Comparison of ENCODE assay signal across 9 cellular contexts in the genomic region with DNA sequence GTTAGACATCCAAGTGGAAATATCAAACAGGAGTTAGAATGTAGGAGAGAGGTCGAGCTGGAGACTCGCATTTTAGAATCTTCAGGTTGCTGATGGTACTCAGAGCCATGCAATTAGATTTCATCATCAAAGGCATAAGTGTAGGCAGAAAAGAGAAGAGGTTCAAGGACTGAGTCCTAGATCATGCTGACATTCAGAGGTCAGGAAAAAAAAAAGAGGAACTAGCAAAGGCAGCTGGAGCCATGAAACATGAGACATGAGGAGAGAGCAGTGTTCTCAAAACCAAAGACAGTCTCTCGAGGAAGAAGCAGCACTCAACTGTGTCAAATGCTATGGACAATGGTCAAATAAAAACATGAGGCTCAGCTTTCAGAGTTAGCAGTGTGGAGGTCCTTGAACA. TPM values are rescaled to one million over a fixed set of nuclear protein-coding genes. Genes with fewer than 3 reads are reported as not detected.
A peak's percentile ranks its signal among the peaks of the same experiment; 100 is the strongest.
DNase-seq lines count a peak whose midpoint lies in the region; ATAC-seq, FAIRE-seq and TF ChIP-seq lines count a peak whose summit lies in the region.
"Had no signal": no experiment of that assay in that cellular context is flagged by ENCODE, and none has a peak within 500 bp of the region (broad histone marks: within the 10 kb centered on the region; RNA-seq: fewer than 3 reads in every experiment).

No MANE protein-coding gene starts in this region.

- H3K23me2 ChIP-seq in H9 (ENCODE audit: insufficient read length, low read depth, low read length, poor library complexity, severe bottlenecking), result no peaks in the 10 kb centered on the region

- H3K9me1 ChIP-seq in K562 (ENCODE audit: control insufficient read depth, insufficient read depth, low read length), result no peaks in the 10 kb centered on the region

- H3K4me1 ChIP-seq in K562 (replicated peaks in 1 of 2; ENCODE audit: control insufficient read depth in 2 of 2, insufficient read depth in 2 of 2, low read length in 2 of 2) (peaks cover 0 to 12% of the 10 kb centered on the region in 2 experiments; a peak in 2 of 5 replicates), Peyer's patch (no peaks in the 10 kb centered on the region), H9 (ENCODE audit: insufficient read depth, low read length) (no peaks in the 10 kb centered on the region)

- no peak overlapping the region for H3K27ac Mint-ChIP-seq in H9

- POLR2A ChIA-PET in K562 (lab: Yijun Ruan, JAX), result interaction anchor here (1.1 kb wide), 1 partner anchor 13 kb away, joined by 3 read pairs; a partner anchor contains a TSS

- H3T11ph ChIP-seq in H9 (ENCODE audit: low read length), result no peak overlapping the region

- H2BK12ac ChIP-seq in H9 (ENCODE audit: insufficient read length, low read depth, low read length), result no peak overlapping the region

- TF ChIP-seq POLR2A in GM12891 (IDR thresholded peaks at IDR 0.05; ENCODE audit: low read depth, low read length) (no peak), K562 (conservative IDR thresholded peaks at IDR 0.05) (no peak), Peyer's patch (IDR thresholded peaks at IDR 0.05) (no peak)

- H4K5ac ChIP-seq in H9 (ENCODE audit: insufficient read length, low read depth, low read length), result no peak overlapping the region

- no peak overlapping the region for H3K4me2 ChIP-seq in K562 (ENCODE audit: insufficient read depth, low read length)
- H3K4me2 ChIP-seq in H9 (ENCODE audit: insufficient read depth, insufficient read length, low read length), result no peak overlapping the region

- 0% methylated on average over 3 of the region's 3 CpGs for WGBS in K562 (ENCODE audit: insufficient coverage, low coverage, missing lambda C conversion rate)
- no CpG with 5 or more reads among the region's 3 CpGs for WGBS in H9 (ENCODE audit: extremely low coverage, insufficient read length, low lambda C conversion rate)

- H2BK15ac ChIP-seq in H9 (ENCODE audit: low read depth, low read length), result no peak overlapping the region

- no peak overlapping the region for H3K23ac ChIP-seq in H9 (ENCODE audit: insufficient read length, low read depth, low read length)

- no peak for TF ChIP-seq EP300 in K562 (IDR thresholded peaks at IDR 0.05; ENCODE audit: low read length)

- H4K8ac ChIP-seq in H9 (replicated peaks; ENCODE audit: insufficient read length, low read depth, low read length), result no peak overlapping the region

- H2BK120ac ChIP-seq in H9 (ENCODE audit: low read depth, low read length, poor library complexity, severe bottlenecking), result no peak overlapping the region

- intact Hi-C loops in K562 (cut with micrococcal nuclease), result no loop called here

- peaks cover 2 to 7% of the 10 kb centered on the region in 2 experiments; a peak in 3 of 4 replicates for H3K4me1 Mint-ChIP-seq in H9

- H3K79me1 ChIP-seq in H9 (ENCODE audit: insufficient read depth, low read depth, low read length, poor library complexity, severe bottlenecking), result no peaks in the 10 kb centered on the region

- no peak for DNase-seq in GM12891 (ENCODE audit: insufficient read length, low spot score)
- DNase-seq in K562 (ENCODE audit: extremely low read depth in 1 of 4, low spot score in 3 of 4), result peak in 1 of 4 experiments; percentile 27
- DNase-seq in substantia nigra (lab: John Stamatoyannopoulos, UW), result no peak
- no peak for DNase-seq in Peyer's patch
- no peak for DNase-seq in H9
- DNase-seq: PC-3 had no signal

- H3K4me3 Mint-ChIP-seq in H9, result no peak overlapping the region

- no peak overlapping the region for H3K56ac ChIP-seq in H9 (ENCODE audit: insufficient read length, low read depth, low read length)

- no peak overlapping the region for H3K4ac ChIP-seq in H9 (ENCODE audit: low read depth, low read length)

- no peak for TF ChIP-seq CTCF in K562 (IDR thresholded peaks at IDR 0.05 in 2 of 3, conservative IDR thresholded peaks at IDR 0.05 in 1 of 3; ENCODE audit: insufficient read depth in 2 of 3, low read depth in 1 of 3, low read length in 3 of 3)
- no peak for TF ChIP-seq CTCF in Peyer's patch (IDR thresholded peaks at IDR 0.05)
- TF ChIP-seq CTCF in H9 (conservative IDR thresholded peaks at IDR 0.05), result no peak

- peaks cover 1% of the 10 kb centered on the region for H3K27me3 Mint-ChIP-seq in H9 (ENCODE audit: low read depth)

- H3K36me3 Mint-ChIP-seq in H9 (ENCODE audit: insufficient read depth in 1 of 3, low read depth in 3 of 3), result no peaks in the 10 kb centered on the region

- no peak for TF ChIP-seq RAD21 in K562 (CRISPR knock-in tag; conservative IDR thresholded peaks at IDR 0.05 in 1 of 2, IDR thresholded peaks at IDR 0.05 in 1 of 2)

- H3K9me3 ChIP-seq in K562 (replicated peaks; ENCODE audit: control insufficient read depth, insufficient read depth, low read depth, low read length) (no peaks in the 10 kb centered on the region), Peyer's patch (no peaks in the 10 kb centered on the region), H9 (ENCODE audit: control insufficient read depth, low read depth, low read length) (no peaks in the 10 kb centered on the region)

- FAIRE-seq in GM12891 (lab: Jason Lieb, UNC) (peak; percentile 74), K562 (lab: Jason Lieb, UNC) (no peak)

- H3K18ac ChIP-seq in H9 (ENCODE audit: insufficient read length, low read depth, low read length), result no peak overlapping the region

- no peak overlapping the region for H3K14ac ChIP-seq in H9 (ENCODE audit: insufficient read depth, low read length)

- H2AK5ac ChIP-seq in H9 (ENCODE audit: insufficient read length, low read length), result no peak overlapping the region

- in situ Hi-C loops in K562 (cut with MboI), result loop anchor here (10.0 kb wide), 1 partner anchor 120 kb away; no protein-coding TSS in a partner anchor

- CTCF ChIA-PET in K562 (lab: Yijun Ruan, JAX; ENCODE audit: low intra/inter-chr PET ratio), result no interaction called here

- H3K27ac ChIP-seq in K562 (ENCODE audit: extremely low read depth, low read depth, low read length) (no peak overlapping the region), substantia nigra (ENCODE audit: low read depth, low read length, poor library complexity, severe bottlenecking) (no peak overlapping the region), Peyer's patch (no peak overlapping the region), H9 (ENCODE audit: insufficient read length, low read depth, low read length) (no peak overlapping the region)

- BruUV-seq in K562 (replicated peaks; lab: Mats Ljungman, UMichigan), result no TSS peak

- H2BK20ac ChIP-seq in H9 (ENCODE audit: low read depth, low read length, poor library complexity, severe bottlenecking), result no peak overlapping the region

- H4K20me1 ChIP-seq in K562 (replicated peaks; ENCODE audit: control insufficient read depth, insufficient read depth, low read length), result no peaks in the 10 kb centered on the region
- no peaks in the 10 kb centered on the region for H4K20me1 ChIP-seq in H9 (ENCODE audit: control insufficient read depth, insufficient read depth, insufficient read length)

- H2AFZ ChIP-seq in K562 (ENCODE audit: low read depth, low read length) (peak overlapping the region; percentile 88), H9 (ENCODE audit: low read length) (no peak overlapping the region)

- H3K79me2 ChIP-seq in K562 (ENCODE audit: control insufficient read depth, insufficient read depth, low read length), result no peaks in the 10 kb centered on the region
- no peaks in the 10 kb centered on the region for H3K79me2 ChIP-seq in H9 (ENCODE audit: insufficient read depth, low read length)

- H3K4me3 ChIP-seq in K562 (no peak overlapping the region), Peyer's patch (no peak overlapping the region)

- H3K9ac ChIP-seq in K562 (ENCODE audit: insufficient read depth in 1 of 2, low read depth in 2 of 2, low read length in 2 of 2) (no peak overlapping the region), H9 (ENCODE audit: extremely low read depth, insufficient read length, low read length) (no peak overlapping the region)

- H4K91ac ChIP-seq in H9 (ENCODE audit: insufficient read length, low read depth, low read length), result no peak overlapping the region

- no peaks in the 10 kb centered on the region for H3K9me3 Mint-ChIP-seq in H9

- H3K27me3 ChIP-seq in K562 (ENCODE audit: control insufficient read depth in 2 of 2, insufficient read depth in 2 of 2, low read length in 2 of 2) (no peaks in the 10 kb centered on the region), Peyer's patch (no peaks in the 10 kb centered on the region), H9 (ENCODE audit: insufficient read depth, low read length) (no peaks in the 10 kb centered on the region)

- H3K36me3 ChIP-seq in K562 (ENCODE audit: control insufficient read depth, insufficient read depth, low read length) (no peaks in the 10 kb centered on the region), Peyer's patch (no peaks in the 10 kb centered on the region)

- no peak overlapping the region for H2BK5ac ChIP-seq in H9 (ENCODE audit: insufficient read length, low read length)

- peak; percentile 54 for ATAC-seq in GM21528 (IDR thresholded peaks at IDR 0.05; ENCODE audit: low FRiP score, unreplicated experiment)
- peak; percentile 52 for ATAC-seq in HG03520 (IDR thresholded peaks at IDR 0.05; ENCODE audit: unreplicated experiment)
- ATAC-seq in K562, result peak; percentile 68
- no peak for ATAC-seq in GM19328 (IDR thresholded peaks at IDR 0.05; ENCODE audit: unreplicated experiment)
- ATAC-seq: PC-3 had no signal

TF ChIP-seq in GM12891, 5 proteins besides CTCF, POLR2A, EP300 and RAD21 (continues in another document):
- TF ChIP-seq SPI1 (IDR thresholded peaks at IDR 0.05; ENCODE audit: low read depth, low read length), result peak; percentile 79

TF ChIP-seq in K562, 482 proteins besides CTCF, POLR2A, EP300 and RAD21 (continues in another document):
- TF ChIP-seq CTBP1 (IDR thresholded peaks at IDR 0.05; ENCODE audit: borderline replicate concordance), result peak; percentile 46; the same call in 1 of the 2 replicates

RNA-seq across cellular contexts. Expression of a gene that starts 12.4 kb away (rescaled TPM):
- polyA plus RNA-seq in GM12891 (2012; ENCODE audit: low read depth, missing spikeins), result 33.3 TPM
- 59.3 and 173 TPM in 2 replicates for total RNA-seq in K562 (2011; cell fraction: chromatin; rRNA removed; ENCODE audit: low replicate concordance)
- total RNA-seq in K562 (2011; cell fraction: nucleolus; rRNA removed), result 21.5 and 35.4 TPM in 2 replicates
- 60.6 and 83.5 TPM in 2 replicates for total RNA-seq in K562 (2011; cell fraction: nucleoplasm; rRNA removed)
- total RNA-seq in K562 (2014; rRNA removed) (42.3 and 47.5 TPM in 2 replicates), K562 (2014; rRNA removed; fragmentation: Illumina TruSeq; extraction: Trizol) (83.8 and 88.3 TPM in 2 replicates), K562 (2015; rRNA removed; fragmentation: Illumina TruSeq; extraction: Trizol) (72.2 and 74.3 TPM in 2 replicates), K562 (2021) (55.1 and 55.9 TPM in 2 replicates), Peyer's patch (10 to 100 TPM; 20.0 to 52.0 (median 28.6) TPM), H9 (2021) (60.0 and 63.5 TPM in 2 replicates)
- polyA plus RNA-seq in K562 (2011; rRNA removed) (41.6 and 51.1 TPM in 2 replicates), K562 (2014; fragmentation: Illumina TruSeq; extraction: Trizol) (67.7 and 87.7 TPM in 2 replicates), K562 (2014; fragmentation: Nextera tagmentation; extraction: Ambion mirVana) (10 to 100 TPM; 18.8 to 25.8 TPM), K562 (2014; rRNA removed) (57.7 and 73.0 TPM in 2 replicates)
- polyA plus RNA-seq in K562 (2011; cell fraction: cytosol; rRNA removed), result 8.8 and 17.5 TPM in 2 replicates
- polyA plus RNA-seq in K562 (2011; cell fraction: nucleus; rRNA removed), result 59.0 and 83.2 TPM in 2 replicates
- polyA plus RNA-seq in K562 (2012), result 29.6 and 40.0 TPM in 2 replicates
- polyA minus RNA-seq in K562 (2011; rRNA and poly(A)+ RNA removed), result 94.1 and 112 TPM in 2 replicates
- polyA minus RNA-seq in K562 (2011; cell fraction: cytosol; rRNA and poly(A)+ RNA removed), result 28.1 and 32.4 TPM in 2 replicates
- polyA minus RNA-seq in K562 (2011; cell fraction: nucleus; rRNA and poly(A)+ RNA removed), result 55.7 and 92.2 TPM in 2 replicates
